8 cellular contexts compared by ENCODE assay signal in genomic region chr19:49451430-49452181, GRCh38. TPM values are rescaled to one million over a fixed set of nuclear protein-coding genes. Genes with fewer than 3 reads are reported as not detected.
DNase-seq lines count a peak whose midpoint lies in the region; ATAC-seq and TF ChIP-seq lines count a peak whose summit lies in the region.

TSS of gene PIH1D1 (minus strand) at chr19:49451814. CDS start at chr19:49451574, 240 bp downstream.

- TF ChIP-seq CTCF in dorsolateral prefrontal cortex (IDR thresholded peaks at IDR 0.05 in 54 of 56, conservative IDR thresholded peaks at IDR 0.05 in 2 of 56; ENCODE audit: low read depth in 1 of 56, partially characterized antibody in 56 of 56) (peak in 51 of 56 donors; percentile 15 to 65 (median 45)), liver (IDR thresholded peaks at IDR 0.05; ENCODE audit: low read depth, low read length, missing input control) (peak; percentile 22)

- H3K27ac ChIP-seq in dorsolateral prefrontal cortex (peak within 1 kb of the TSS; percentile 82 to 100 (median 98)), liver (ENCODE audit: low read depth in 1 of 2, low read length in 2 of 2) (peak within 1 kb of the TSS; percentile 90 to 95)

- under 1% methylated on average over 42 of the region's 42 CpGs for WGBS in liver

- H3K9me3 ChIP-seq in liver (ENCODE audit: control insufficient read depth in 4 of 4, low read length in 3 of 4): no peaks in the 10 kb centered on the region

- no peak for TF ChIP-seq RAD21 in liver (IDR thresholded peaks at IDR 0.05)

- H3K36me3 ChIP-seq in liver (ENCODE audit: control insufficient read depth in 4 of 4, insufficient read depth in 3 of 4, low read depth in 1 of 4, low read length in 3 of 4): peaks cover 0 to 10% (median 4%) of the 10 kb centered on the region in 4 donors

- DNase-seq in C1 segment of cervical spinal cord (lab: John Stamatoyannopoulos, UW): peak; percentile 35 to 99 (median 88)
- peak; percentile 98 for DNase-seq in NCI-H774 (lab: John Stamatoyannopoulos, UW)
- DNase-seq in activated CD4-positive, alpha-beta T cell treated with anti-CD3 and anti-CD28 coated beads, Interleukin-2, amount 50 U/mL, for 4 hours: peak; percentile 93
- DNase-seq in dorsolateral prefrontal cortex: peak; percentile 87 to 100 (median 97)
- DNase-seq in stimulated activated CD4-positive, alpha-beta T cell treated with anti-CD3 and anti-CD28 coated beads, Interleukin-4, amount 100 ng/mL, for 24 hours: peak; percentile 97

- H3K27me3 ChIP-seq in dorsolateral prefrontal cortex (no peaks in the 10 kb centered on the region), liver (ENCODE audit: control insufficient read depth in 4 of 4, insufficient read depth in 4 of 4, low read length in 3 of 4) (no peaks in the 10 kb centered on the region)

- peaks cover 0 to 22% (median 10%) of the 10 kb centered on the region in 4 donors for H3K4me1 ChIP-seq in liver (ENCODE audit: control insufficient read depth in 4 of 4, insufficient read depth in 4 of 4, low read length in 3 of 4)

- intact Hi-C loops in dorsolateral prefrontal cortex (cut with DNase I): loop anchor here (2.0 to 5.0 kb wide), 3 partner anchors 35 to 45 kb away; partner anchors contain the start of genes RPL13A (in 2 of the 2) and RPS11 (in 1 of the 2)

- peak within 1 kb of the TSS; percentile 70 to 98 (median 86) for H3K4me3 ChIP-seq in dorsolateral prefrontal cortex
- H3K4me3 ChIP-seq in liver (ENCODE audit: low read depth in 1 of 3, low read length in 3 of 3): peak within 1 kb of the TSS; percentile 77 to 96 (median 88)

- peak within 1 kb of the TSS; percentile 74 to 79 for H3K9ac ChIP-seq in liver (ENCODE audit: low read depth in 1 of 2, low read length in 2 of 2)

- peak; percentile 53 for ATAC-seq in GM19351 (IDR thresholded peaks at IDR 0.05; ENCODE audit: unreplicated experiment)
- peak; percentile 49 for ATAC-seq in HG03565 (IDR thresholded peaks at IDR 0.05; ENCODE audit: unreplicated experiment)

TF ChIP-seq in liver, 16 proteins besides CTCF, POLR2A, EP300 and RAD21:
- peak; percentile 44 for TF ChIP-seq NR2F2 (IDR thresholded peaks at IDR 0.05)
- peak; percentile 78 for TF ChIP-seq SP1 (IDR thresholded peaks at IDR 0.05)
- peak; percentile 65 for TF ChIP-seq YY1 (IDR thresholded peaks at IDR 0.05)
- peak; percentile 94 for TF ChIP-seq FOXA2 (IDR thresholded peaks at IDR 0.05)
- no peak for TF ChIP-seq ATF3 (IDR thresholded peaks at IDR 0.05)
- peak; percentile 84 for TF ChIP-seq FOXA1 (IDR thresholded peaks at IDR 0.05)
- TF ChIP-seq HNF4G (IDR thresholded peaks at IDR 0.05): no peak
- TF ChIP-seq JUND (IDR thresholded peaks at IDR 0.05): peak in 1 of 2 donors; percentile 22
- TF ChIP-seq EGR1 (IDR thresholded peaks at IDR 0.05; ENCODE audit: low read depth in 2 of 2): peak; percentile 26 to 45
- TF ChIP-seq MAX (IDR thresholded peaks at IDR 0.05): peak; percentile 92
- TF ChIP-seq REST (IDR thresholded peaks at IDR 0.05): no peak
- peak; percentile 74 for TF ChIP-seq TAF1 (conservative IDR thresholded peaks at IDR 0.05)
- TF ChIP-seq RXRA (IDR thresholded peaks at IDR 0.05): peak; percentile 26 to 39
- peak; percentile 98 to 99 for TF ChIP-seq GABPA (IDR thresholded peaks at IDR 0.05 in 1 of 2, conservative IDR thresholded peaks at IDR 0.05 in 1 of 2)
- TF ChIP-seq ZBTB33 (IDR thresholded peaks at IDR 0.05): peak; percentile 99
- peak; percentile 40 to 55 for TF ChIP-seq HNF4A (conservative IDR thresholded peaks at IDR 0.05)

RNA-seq across cellular contexts. Expression of gene PIH1D1, which starts in this region (rescaled TPM):
- total RNA-seq in dorsolateral prefrontal cortex (100 to 1,000 TPM in 1 of 120 experiments, 10 to 100 TPM in 119; 48.9 to 115 (median 70.7) TPM), liver (10 to 100 TPM; 48.6 to 59.4 TPM)
- polyA plus RNA-seq in liver: 10 to 100 TPM; 41.4 to 45.8 TPM

Comparison
In these comparisons a context has a peak if more than half of its experiments do, and no peak if none do; other contexts are left out.
1. Peak in every context shown above with its lines: DNase-seq, ATAC-seq, H3K4me3 ChIP-seq and H3K27ac ChIP-seq.